14 cellular contexts compared by ENCODE assay signal in genomic region chr6:1131285-1132079, GRCh38.
A peak's percentile ranks its signal among the peaks of the same experiment; 100 is the strongest.
DNase-seq lines count a peak whose midpoint lies in the region; ATAC-seq and TF ChIP-seq lines count a peak whose summit lies in the region.
"Had no signal": no experiment of that assay in that cellular context is flagged by ENCODE, and none has a peak within 500 bp of the region (broad histone marks: within the 10 kb centered on the region; RNA-seq: fewer than 3 reads in every experiment).

No MANE protein-coding gene starts in this region.

- no peak overlapping the region for H3K27ac ChIP-seq in body of pancreas
- no peak overlapping the region for H3K27ac ChIP-seq in upper lobe of left lung
- H3K27ac ChIP-seq: 22Rv1, SK-N-MC had no signal

- WGBS in body of pancreas, 2 donors, result 49 to 53% methylated on average over 9 of the region's 9 CpGs
- WGBS in upper lobe of left lung, 2 donors, result 58 to 59% methylated on average over 9 of the region's 9 CpGs

- TF ChIP-seq CTCF in body of pancreas (IDR thresholded peaks at IDR 0.05) (no peak), upper lobe of left lung (IDR thresholded peaks at IDR 0.05) (no peak)

- DNase-seq in DMS 273 (lab: John Stamatoyannopoulos, UW; ENCODE audit: unreplicated experiment) (peak; percentile 16), DMS 273 treated with DMSO at 0.1 percent for 48 hours (lab: John Stamatoyannopoulos, UW) (no peak), body of pancreas (peak in 2 of 4 donors; percentile 17 to 27), left kidney (ENCODE audit: low read depth, low spot score) (peak; percentile 82), upper lobe of left lung (peak in 1 of 2 donors; percentile 29), GM19240 (ENCODE audit: insufficient read length, low spot score) (no peak), GF-D8 (lab: John Stamatoyannopoulos, UW) (no peak)
- DNase-seq: activated CD8-positive, alpha-beta memory T cell treated with anti-CD3 and anti-CD28 coated beads, Interleukin-2, amount 50 U/mL, for 48 hours; dermis blood vessel endothelial cell; stimulated activated CD4-positive, alpha-beta T cell treated with anti-CD3 and anti-CD28 coated beads, Interleukin-12 subunit alpha, Interleukin-12 subunit beta, amount 100 ng/mL, for 4 hours; substantia nigra had no signal

- H3K36me3 ChIP-seq in body of pancreas (replicated peaks in 1 of 2; ENCODE audit: insufficient read depth in 1 of 2, low read depth in 2 of 2) (no peaks in the 10 kb centered on the region), upper lobe of left lung (no peaks in the 10 kb centered on the region)

- intact Hi-C loops in body of pancreas (cut with DNase I), result no loop called here

- H3K4me1 ChIP-seq in body of pancreas (no peaks in the 10 kb centered on the region), upper lobe of left lung (peaks cover 0 to 8% (median 0%) of the 10 kb centered on the region in 4 donors)

- H3K9me3 ChIP-seq in body of pancreas (no peaks in the 10 kb centered on the region), upper lobe of left lung (no peaks in the 10 kb centered on the region)

- TF ChIP-seq EP300 in upper lobe of left lung (IDR thresholded peaks at IDR 0.05), result no peak

- no peaks in the 10 kb centered on the region for H3K27me3 ChIP-seq in body of pancreas
- H3K27me3 ChIP-seq in upper lobe of left lung, result no peaks in the 10 kb centered on the region

- peak; percentile 38 for ATAC-seq in body of pancreas
- ATAC-seq in upper lobe of left lung (ENCODE audit: low FRiP score in 2 of 2), result peak; percentile 31 to 87
- ATAC-seq in GM18870 (IDR thresholded peaks at IDR 0.05; ENCODE audit: unreplicated experiment), result no peak

- H3K4me3 ChIP-seq in body of pancreas (no peak overlapping the region), upper lobe of left lung (no peak overlapping the region)
- H3K4me3 ChIP-seq: SK-N-MC had no signal

- no peak for TF ChIP-seq POLR2A in body of pancreas (IDR thresholded peaks at IDR 0.05)
- TF ChIP-seq POLR2A in upper lobe of left lung (IDR thresholded peaks at IDR 0.05), result no peak

Comparison
In these comparisons a context has a peak if more than half of its experiments do, and no peak if none do; other contexts are left out.
1. DNase-seq: peak in DMS 273 (single experiment) and left kidney (single experiment); none in DMS 273 treated with DMSO at 0.1 percent for 48 hours (single experiment), GM19240 (single experiment) and GF-D8 (single experiment).